ENCODE assay signal across 1 cellular context in the genomic region with DNA sequence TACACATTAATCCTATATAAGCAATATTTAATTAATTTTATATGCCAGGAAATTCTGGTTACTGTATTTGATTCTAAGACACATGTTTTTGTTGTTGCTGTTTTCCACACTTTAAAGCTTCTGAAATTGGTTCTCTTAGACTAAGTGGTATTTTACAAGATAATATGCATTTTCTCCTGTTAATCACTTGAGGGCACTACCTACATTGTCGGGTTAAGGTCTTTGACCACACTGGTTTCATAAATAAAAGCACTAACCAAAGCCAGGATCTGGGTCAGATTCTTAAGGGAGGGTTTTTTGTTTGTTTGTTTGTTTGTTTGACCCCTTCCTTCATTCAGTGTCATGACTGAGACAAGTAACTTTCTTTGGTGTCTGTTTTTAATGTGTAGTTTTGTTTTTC.
TF ChIP-seq lines count a peak whose summit lies in the region.

No MANE protein-coding gene starts in this region.

TF ChIP-seq in GM12878, 131 proteins besides CTCF, POLR2A, EP300 and RAD21 (continued from another document):
- TF ChIP-seq, protein P1, sequence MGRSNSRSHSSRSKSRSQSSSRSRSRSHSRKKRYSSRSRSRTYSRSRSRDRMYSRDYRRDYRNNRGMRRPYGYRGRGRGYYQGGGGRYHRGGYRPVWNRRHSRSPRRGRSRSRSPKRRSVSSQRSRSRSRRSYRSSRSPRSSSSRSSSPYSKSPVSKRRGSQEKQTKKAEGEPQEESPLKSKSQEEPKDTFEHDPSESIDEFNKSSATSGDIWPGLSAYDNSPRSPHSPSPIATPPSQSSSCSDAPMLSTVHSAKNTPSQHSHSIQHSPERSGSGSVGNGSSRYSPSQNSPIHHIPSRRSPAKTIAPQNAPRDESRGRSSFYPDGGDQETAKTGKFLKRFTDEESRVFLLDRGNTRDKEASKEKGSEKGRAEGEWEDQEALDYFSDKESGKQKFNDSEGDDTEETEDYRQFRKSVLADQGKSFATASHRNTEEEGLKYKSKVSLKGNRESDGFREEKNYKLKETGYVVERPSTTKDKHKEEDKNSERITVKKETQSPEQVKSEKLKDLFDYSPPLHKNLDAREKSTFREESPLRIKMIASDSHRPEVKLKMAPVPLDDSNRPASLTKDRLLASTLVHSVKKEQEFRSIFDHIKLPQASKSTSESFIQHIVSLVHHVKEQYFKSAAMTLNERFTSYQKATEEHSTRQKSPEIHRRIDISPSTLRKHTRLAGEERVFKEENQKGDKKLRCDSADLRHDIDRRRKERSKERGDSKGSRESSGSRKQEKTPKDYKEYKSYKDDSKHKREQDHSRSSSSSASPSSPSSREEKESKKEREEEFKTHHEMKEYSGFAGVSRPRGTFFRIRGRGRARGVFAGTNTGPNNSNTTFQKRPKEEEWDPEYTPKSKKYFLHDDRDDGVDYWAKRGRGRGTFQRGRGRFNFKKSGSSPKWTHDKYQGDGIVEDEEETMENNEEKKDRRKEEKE (IDR thresholded peaks at IDR 0.05), result no peak
- TF ChIP-seq NR2F1 (conservative IDR thresholded peaks at IDR 0.05), result no peak
- no peak for TF ChIP-seq ZNF207 (IDR thresholded peaks at IDR 0.05; ENCODE audit: borderline replicate concordance)
- TF ChIP-seq FOS (IDR thresholded peaks at IDR 0.05; ENCODE audit: borderline replicate concordance, extremely low read depth, insufficient read length), result no peak
- no peak for TF ChIP-seq PML (IDR thresholded peaks at IDR 0.05; ENCODE audit: low read length)
- TF ChIP-seq SREBF1 (IDR thresholded peaks at IDR 0.05; ENCODE audit: low read length), result no peak
- no peak for TF ChIP-seq BMI1 (IDR thresholded peaks at IDR 0.05; ENCODE audit: borderline replicate concordance)
- TF ChIP-seq USF1 (IDR thresholded peaks at IDR 0.05; ENCODE audit: borderline replicate concordance, extremely low read length, insufficient read depth, low read depth, low read length), result no peak
- no peak for TF ChIP-seq MEF2B (IDR thresholded peaks at IDR 0.05; ENCODE audit: partially characterized antibody, poor library complexity, severe bottlenecking)
- TF ChIP-seq ASH2L (IDR thresholded peaks at IDR 0.05; ENCODE audit: borderline replicate concordance, low read depth), result no peak
- TF ChIP-seq, protein P2, sequence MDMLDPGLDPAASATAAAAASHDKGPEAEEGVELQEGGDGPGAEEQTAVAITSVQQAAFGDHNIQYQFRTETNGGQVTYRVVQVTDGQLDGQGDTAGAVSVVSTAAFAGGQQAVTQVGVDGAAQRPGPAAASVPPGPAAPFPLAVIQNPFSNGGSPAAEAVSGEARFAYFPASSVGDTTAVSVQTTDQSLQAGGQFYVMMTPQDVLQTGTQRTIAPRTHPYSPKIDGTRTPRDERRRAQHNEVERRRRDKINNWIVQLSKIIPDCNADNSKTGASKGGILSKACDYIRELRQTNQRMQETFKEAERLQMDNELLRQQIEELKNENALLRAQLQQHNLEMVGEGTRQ (IDR thresholded peaks at IDR 0.05; ENCODE audit: borderline replicate concordance, low read depth, low read length), result no peak
- TF ChIP-seq TCF12 (IDR thresholded peaks at IDR 0.05; ENCODE audit: low read depth, low read length), result no peak
- no peak for TF ChIP-seq MTA2 (IDR thresholded peaks at IDR 0.05; ENCODE audit: low read depth)
- TF ChIP-seq PKNOX1 (IDR thresholded peaks at IDR 0.05), result no peak
- no peak for TF ChIP-seq CEBPZ (IDR thresholded peaks at IDR 0.05; ENCODE audit: low read depth, low read length)
TF ChIP-seq in GM12878: peak in this region for 0.
